Comparison of ENCODE assay signal across 2 cellular contexts in genomic region chr14:90805662-90806548, GRCh38.
TF ChIP-seq lines count a peak whose summit lies in the region.

No MANE protein-coding gene starts in this region.

TF ChIP-seq in GM23338, 12 proteins besides CTCF, POLR2A, EP300 and RAD21:
- no peak for TF ChIP-seq EZH2 (IDR thresholded peaks at IDR 0.05; ENCODE audit: low read depth, unreplicated experiment)
TF ChIP-seq in GM23338: peak in this region for 0.

TF ChIP-seq in HepG2, 621 proteins besides CTCF, POLR2A, EP300 and RAD21:
- TF ChIP-seq FOXJ3 (CRISPR knock-in tag; IDR thresholded peaks at IDR 0.05; ENCODE audit: borderline replicate concordance) (no peak), ZFP36 (IDR thresholded peaks at IDR 0.05; ENCODE audit: borderline replicate concordance, low read depth, low read length, partially characterized antibody) (no peak), ZNF10 (CRISPR knock-in tag; IDR thresholded peaks at IDR 0.05; ENCODE audit: borderline replicate concordance, low read depth) (no peak), ZNF234 (CRISPR knock-in tag; conservative IDR thresholded peaks at IDR 0.05) (no peak), ZNF232 (CRISPR knock-in tag; IDR thresholded peaks at IDR 0.05; ENCODE audit: borderline replicate concordance) (no peak), ZNF597 (CRISPR knock-in tag; IDR thresholded peaks at IDR 0.05) (no peak), CBX5 (CRISPR knock-in tag; IDR thresholded peaks at IDR 0.05; ENCODE audit: borderline replicate concordance) (no peak), IKZF4 (CRISPR knock-in tag; IDR thresholded peaks at IDR 0.05; ENCODE audit: borderline replicate concordance, low read depth, not compliant biosample characterization) (no peak), AFF4 (CRISPR knock-in tag; IDR thresholded peaks at IDR 0.05) (no peak)
- TF ChIP-seq, protein P1, sequence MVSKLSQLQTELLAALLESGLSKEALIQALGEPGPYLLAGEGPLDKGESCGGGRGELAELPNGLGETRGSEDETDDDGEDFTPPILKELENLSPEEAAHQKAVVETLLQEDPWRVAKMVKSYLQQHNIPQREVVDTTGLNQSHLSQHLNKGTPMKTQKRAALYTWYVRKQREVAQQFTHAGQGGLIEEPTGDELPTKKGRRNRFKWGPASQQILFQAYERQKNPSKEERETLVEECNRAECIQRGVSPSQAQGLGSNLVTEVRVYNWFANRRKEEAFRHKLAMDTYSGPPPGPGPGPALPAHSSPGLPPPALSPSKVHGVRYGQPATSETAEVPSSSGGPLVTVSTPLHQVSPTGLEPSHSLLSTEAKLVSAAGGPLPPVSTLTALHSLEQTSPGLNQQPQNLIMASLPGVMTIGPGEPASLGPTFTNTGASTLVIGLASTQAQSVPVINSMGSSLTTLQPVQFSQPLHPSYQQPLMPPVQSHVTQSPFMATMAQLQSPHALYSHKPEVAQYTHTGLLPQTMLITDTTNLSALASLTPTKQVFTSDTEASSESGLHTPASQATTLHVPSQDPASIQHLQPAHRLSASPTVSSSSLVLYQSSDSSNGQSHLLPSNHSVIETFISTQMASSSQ (IDR thresholded peaks at IDR 0.05; ENCODE audit: low read depth) = no peak
- TF ChIP-seq, protein P1 (CRISPR knock-in tag; IDR thresholded peaks at IDR 0.05; ENCODE audit: borderline replicate concordance) = no peak
